Comparison of ENCODE assay signal across 8 cellular contexts in genomic region chr2:47075361-47076125, GRCh38.
DNase-seq lines count a peak whose midpoint lies in the region; ATAC-seq and TF ChIP-seq lines count a peak whose summit lies in the region.

No MANE protein-coding gene starts in this region.

- H3K4me1 ChIP-seq in RWPE2 (ENCODE audit: insufficient read depth, poor library complexity, severe bottlenecking) (peaks cover 23% of the 10 kb centered on the region), skeletal muscle tissue (ENCODE audit: control insufficient read depth in 3 of 3, insufficient read depth in 3 of 3, low read length in 3 of 3) (peaks cover 59 to 66% (median 63%) of the 10 kb centered on the region in 3 donors)

- no peak for TF ChIP-seq CTCF in RWPE2 (IDR thresholded peaks at IDR 0.05; ENCODE audit: poor library complexity, severe bottlenecking)
- TF ChIP-seq CTCF in fibroblast of pulmonary artery (IDR thresholded peaks at IDR 0.05; ENCODE audit: low read length, missing control alignments) = peak; percentile 2

- no peak overlapping the region for H3K9ac ChIP-seq in skeletal muscle tissue (ENCODE audit: low read depth in 1 of 3, low read length in 3 of 3)

- H3K4me3 ChIP-seq in RWPE2 (ENCODE audit: severe bottlenecking) (no peak overlapping the region), fibroblast of pulmonary artery (replicated peaks; ENCODE audit: low read depth, low read length) (no peak overlapping the region), skeletal muscle tissue (ENCODE audit: low read length in 3 of 3) (no peak overlapping the region)

- no peak for ATAC-seq in RWPE2 (ENCODE audit: low read depth)
- ATAC-seq in HG03159 (IDR thresholded peaks at IDR 0.05; ENCODE audit: unreplicated experiment) = no peak
- ATAC-seq in GM18868 (IDR thresholded peaks at IDR 0.05; ENCODE audit: unreplicated experiment) = no peak

- DNase-seq in ELR (ENCODE audit: low read depth) (peak; percentile 50), RWPE2 (ENCODE audit: low spot score) (no peak), fibroblast of pulmonary artery (ENCODE audit: low read depth) (no peak), HPDE6-E6E7 (ENCODE audit: extremely low spot score) (no peak)
- DNase-seq in activated T-cell treated with anti-CD3 and anti-CD28 coated beads, Interleukin-2, amount 50 U/mL, for 48 hours = no peak

- peak overlapping the region; percentile 87 for H3K27ac ChIP-seq in RWPE2 (ENCODE audit: poor library complexity, severe bottlenecking)
- peak overlapping the region; percentile 45 for H3K27ac ChIP-seq in skeletal muscle tissue (ENCODE audit: low read depth, low read length)

- H3K27me3 ChIP-seq in RWPE2 (ENCODE audit: insufficient read depth, poor library complexity, severe bottlenecking) = no peaks in the 10 kb centered on the region
- no peaks in the 10 kb centered on the region for H3K27me3 ChIP-seq in skeletal muscle tissue (ENCODE audit: control insufficient read depth in 3 of 3, insufficient read depth in 3 of 3, low read length in 3 of 3)

- H3K9me3 ChIP-seq in RWPE2 (ENCODE audit: severe bottlenecking) (no peaks in the 10 kb centered on the region), skeletal muscle tissue (ENCODE audit: control insufficient read depth in 3 of 3, low read length in 3 of 3) (no peaks in the 10 kb centered on the region)

- no peaks in the 10 kb centered on the region for H3K36me3 ChIP-seq in RWPE2 (ENCODE audit: low read depth)
- H3K36me3 ChIP-seq in skeletal muscle tissue (ENCODE audit: control insufficient read depth in 3 of 3, insufficient read depth in 3 of 3, low read length in 3 of 3) = peaks cover 0 to 4% (median 0%) of the 10 kb centered on the region in 3 donors
